11 cellular contexts compared by ENCODE assay signal in the genomic region with DNA sequence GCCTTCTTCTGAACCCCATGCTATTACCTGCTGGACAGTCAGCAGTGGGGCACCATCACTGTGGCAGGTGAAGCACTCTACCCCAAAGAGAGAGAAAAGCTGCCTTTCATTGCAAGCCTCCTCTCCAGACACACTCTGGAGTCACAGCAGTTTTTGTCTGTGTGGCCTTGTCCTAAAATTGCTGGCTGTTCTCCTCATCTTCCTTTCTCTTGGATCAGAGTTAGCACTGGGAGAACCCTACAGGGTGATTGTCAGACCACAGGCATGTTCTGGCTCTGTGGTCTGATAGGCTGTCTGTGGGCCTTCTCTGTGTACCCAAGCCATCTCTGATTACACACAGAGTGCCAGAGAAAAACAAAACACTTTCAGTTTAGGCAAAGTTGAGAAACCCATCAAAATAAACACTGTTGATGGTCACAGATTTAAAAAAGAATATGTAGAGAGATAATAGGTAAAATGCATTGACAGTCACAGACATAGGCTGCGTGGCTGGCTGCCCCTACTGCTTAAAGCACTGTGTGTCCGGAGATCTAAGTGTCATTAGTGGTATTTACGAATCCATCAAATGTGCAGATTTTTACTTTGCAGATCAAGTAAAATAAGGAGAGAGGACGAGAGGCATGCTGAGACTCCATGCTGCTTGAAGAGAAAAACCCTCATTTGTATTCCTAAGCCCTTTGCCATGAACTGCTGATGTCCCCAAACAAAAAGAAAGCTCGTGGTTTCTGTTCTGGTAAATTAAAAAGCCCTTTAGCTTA.
DNase-seq lines count a peak whose midpoint lies in the region; ATAC-seq lines count a peak whose summit lies in the region.
"Had no signal": no experiment of that assay in that cellular context is flagged by ENCODE, and none has a peak within 500 bp of the region (broad histone marks: within the 10 kb centered on the region; RNA-seq: fewer than 3 reads in every experiment).

No MANE protein-coding gene starts in this region.

- CTCF ChIA-PET in activated CD8-positive, alpha-beta memory T cell treated with anti-CD3 and anti-CD28 coated beads, Interleukin-2, amount 10 ng/mL, durations not matched to agents 7 days and 5 days (lab: Charles Lee) = no interaction called here

- DNase-seq in NCI-H1105 treated with DMSO at 0.1 percent for 48 hours (lab: John Stamatoyannopoulos, UW) = peak; percentile 37
- no peak for DNase-seq in NCI-H1105 (lab: John Stamatoyannopoulos, UW)
- DNase-seq in inferior parietal cortex (ENCODE audit: extremely low spot score) = peak; percentile 56
- DNase-seq in activated CD8-positive, alpha-beta memory T cell treated with anti-CD3 and anti-CD28 coated beads, Interleukin-2, amount 10 ng/mL, durations not matched to agents 7 days and 5 days = no peak
- DNase-seq in stimulated activated CD4-positive, alpha-beta T cell treated with anti-CD3 and anti-CD28 coated beads, Interleukin-12 subunit alpha, Interleukin-12 subunit beta, amount 100 ng/mL, for 4 hours = no peak
- DNase-seq: NCI-H1436 treated with DMSO at 0.1 percent for 48 hours had no signal

- no peaks in the 10 kb centered on the region for H3K4me1 Mint-ChIP-seq in activated CD8-positive, alpha-beta memory T cell treated with anti-CD3 and anti-CD28 coated beads, Interleukin-2, amount 10 ng/mL, durations not matched to agents 7 days and 5 days

- no peaks in the 10 kb centered on the region for H3K27me3 Mint-ChIP-seq in activated CD8-positive, alpha-beta memory T cell treated with anti-CD3 and anti-CD28 coated beads, Interleukin-2, amount 10 ng/mL, durations not matched to agents 7 days and 5 days
- H3K27me3 Mint-ChIP-seq: activated naive CD8-positive, alpha-beta T cell had no signal

- no peak overlapping the region for H3K27ac Mint-ChIP-seq in activated CD8-positive, alpha-beta memory T cell treated with anti-CD3 and anti-CD28 coated beads, Interleukin-2, amount 10 ng/mL, durations not matched to agents 7 days and 5 days
- H3K27ac Mint-ChIP-seq: activated naive CD8-positive, alpha-beta T cell had no signal

- no peak overlapping the region for H3K4me3 Mint-ChIP-seq in activated CD8-positive, alpha-beta memory T cell treated with anti-CD3 and anti-CD28 coated beads, Interleukin-2, amount 10 ng/mL, durations not matched to agents 7 days and 5 days
- H3K4me3 Mint-ChIP-seq: activated naive CD8-positive, alpha-beta T cell had no signal

- no peak for ATAC-seq in activated CD8-positive, alpha-beta memory T cell treated with anti-CD3 and anti-CD28 coated beads, Interleukin-2, amount 10 ng/mL, durations not matched to agents 7 days and 5 days
- no peak for ATAC-seq in HG02571 (IDR thresholded peaks at IDR 0.05; ENCODE audit: unreplicated experiment)

- H3K27ac ChIP-seq in angular gyrus (ENCODE audit: low read depth, low read length) = peak overlapping the region; percentile 67
- peak overlapping the region; percentile 82 for H3K27ac ChIP-seq in temporal lobe (ENCODE audit: low read depth, low read length)
- H3K27ac ChIP-seq: thoracic aorta had no signal

- no peaks in the 10 kb centered on the region for H3K36me3 Mint-ChIP-seq in activated CD8-positive, alpha-beta memory T cell treated with anti-CD3 and anti-CD28 coated beads, Interleukin-2, amount 10 ng/mL, durations not matched to agents 7 days and 5 days
- H3K36me3 Mint-ChIP-seq: activated naive CD8-positive, alpha-beta T cell had no signal

- no peaks in the 10 kb centered on the region for H3K9me3 Mint-ChIP-seq in activated CD8-positive, alpha-beta memory T cell treated with anti-CD3 and anti-CD28 coated beads, Interleukin-2, amount 10 ng/mL, durations not matched to agents 7 days and 5 days (ENCODE audit: low read depth)

Comparison
In these comparisons a context has a peak if more than half of its experiments do, and no peak if none do; other contexts are left out.
1. DNase-seq: peak in NCI-H1105 treated with DMSO at 0.1 percent for 48 hours (single experiment) and inferior parietal cortex (single experiment); none in NCI-H1105 (single experiment), activated CD8-positive, alpha-beta memory T cell treated with anti-CD3 and anti-CD28 coated beads, Interleukin-2, amount 10 ng/mL, durations not matched to agents 7 days and 5 days (single experiment) and stimulated activated CD4-positive, alpha-beta T cell treated with anti-CD3 and anti-CD28 coated beads, Interleukin-12 subunit alpha, Interleukin-12 subunit beta, amount 100 ng/mL, for 4 hours (single experiment).